21 cellular contexts compared by ENCODE assay signal in the genomic region with DNA sequence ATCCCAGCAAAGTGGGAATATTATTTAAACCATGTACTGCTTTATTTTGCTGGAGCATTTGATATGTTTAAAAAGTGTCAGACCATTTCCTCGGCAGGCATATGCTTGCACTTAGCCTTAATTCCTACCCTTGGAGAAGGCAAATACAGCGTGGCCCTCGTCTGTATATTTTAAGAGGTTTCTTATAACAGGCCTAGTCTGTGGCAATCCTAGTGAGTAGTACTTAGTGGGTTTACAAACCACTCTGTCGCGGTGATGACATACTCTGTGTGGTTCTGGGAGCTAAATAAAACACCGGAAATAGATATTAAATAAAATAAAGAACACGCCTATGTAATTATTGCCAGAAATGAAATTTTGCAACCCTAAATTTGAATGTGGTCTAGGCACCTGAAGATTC.
"Had no signal": no experiment of that assay in that cellular context is flagged by ENCODE, and none has a peak within 500 bp of the region (broad histone marks: within the 10 kb centered on the region; RNA-seq: fewer than 3 reads in every experiment).

No MANE protein-coding gene starts in this region.

- H3K4me1 ChIP-seq: testis had no signal

- H3K9me3 Mint-ChIP-seq: activated CD4-positive, alpha-beta T cell treated with anti-CD3 and anti-CD28 coated beads, Interleukin-2, amount 10 ng/mL, durations not matched to agents 24 days and 14 days; activated CD8-positive, alpha-beta T cell treated with anti-CD3 and anti-CD28 coated beads for 36 hours; activated naive CD8-positive, alpha-beta T cell treated with anti-CD3 and anti-CD28 coated beads for 36 hours; natural killer cell treated with Interleukin-12 subunit alpha and Interleukin-12 subunit beta and Interleukin-15 and Interleukin-18, amount 100 ng/mL, for 72 hours; type B pancreatic cell had no signal

- H3K4me1 Mint-ChIP-seq: activated CD4-positive, alpha-beta T cell treated with anti-CD3 and anti-CD28 coated beads, Interleukin-2, amount 10 ng/mL, durations not matched to agents 24 days and 14 days had no signal

- H3K4me3 Mint-ChIP-seq: activated CD4-positive, alpha-beta T cell treated with anti-CD3 and anti-CD28 coated beads, Interleukin-2, amount 10 ng/mL, durations not matched to agents 24 days and 14 days; activated CD8-positive, alpha-beta T cell treated with anti-CD3 and anti-CD28 coated beads for 36 hours; activated naive CD8-positive, alpha-beta T cell treated with anti-CD3 and anti-CD28 coated beads for 36 hours; activated T-helper 17 cell treated with anti-CD3 and anti-CD28 coated beads, Interleukin-2, amount 50 U/mL, for 72 hours; mesothelial cell of epicardium; natural killer cell treated with Interleukin-12 subunit alpha and Interleukin-12 subunit beta and Interleukin-15 and Interleukin-18, amount 100 ng/mL, for 72 hours; type B pancreatic cell had no signal

- H3K9me3 ChIP-seq: body of pancreas, neutrophil, right lobe of liver, testis had no signal

- H3K9ac ChIP-seq: parathyroid adenoma had no signal

- H3K36me3 Mint-ChIP-seq: activated naive CD8-positive, alpha-beta T cell treated with anti-CD3 and anti-CD28 coated beads for 36 hours; mesothelial cell of epicardium; natural killer cell treated with Interleukin-12 subunit alpha and Interleukin-12 subunit beta and Interleukin-15 and Interleukin-18, amount 100 ng/mL, for 72 hours; type B pancreatic cell had no signal

- H3K27ac ChIP-seq: body of pancreas, neutrophil, parathyroid adenoma, right lobe of liver, testis had no signal

- ATAC-seq: activated CD8-positive, alpha-beta T cell treated with anti-CD3 and anti-CD28 coated beads for 36 hours; activated T-helper 17 cell treated with anti-CD3 and anti-CD28 coated beads, Interleukin-2, amount 50 U/mL, for 72 hours; body of pancreas; natural killer cell treated with Interleukin-12 subunit alpha and Interleukin-12 subunit beta and Interleukin-15 and Interleukin-18, amount 100 ng/mL, for 72 hours; right lobe of liver had no signal

- H3K4me3 ChIP-seq: body of pancreas, right lobe of liver, smooth muscle cell, testis had no signal

- H3K27me3 ChIP-seq: body of pancreas, neutrophil, right lobe of liver, testis had no signal

- H3K27ac Mint-ChIP-seq: activated CD4-positive, alpha-beta T cell treated with anti-CD3 and anti-CD28 coated beads, Interleukin-2, amount 10 ng/mL, durations not matched to agents 24 days and 14 days; activated CD8-positive, alpha-beta T cell treated with anti-CD3 and anti-CD28 coated beads for 36 hours; activated naive CD8-positive, alpha-beta T cell treated with anti-CD3 and anti-CD28 coated beads for 36 hours; activated T-helper 17 cell treated with anti-CD3 and anti-CD28 coated beads, Interleukin-2, amount 50 U/mL, for 72 hours; mesothelial cell of epicardium; natural killer cell treated with Interleukin-12 subunit alpha and Interleukin-12 subunit beta and Interleukin-15 and Interleukin-18, amount 100 ng/mL, for 72 hours; type B pancreatic cell had no signal

- H3K36me3 ChIP-seq: neutrophil, right lobe of liver had no signal

- H2AFZ ChIP-seq: parathyroid adenoma had no signal

- DNase-seq: activated CD4-positive, alpha-beta T cell treated with anti-CD3 and anti-CD28 coated beads, Interleukin-2, amount 10 ng/mL, durations not matched to agents 24 days and 14 days; activated CD4-positive, CD25-positive, alpha-beta regulatory T cell; activated CD8-positive, alpha-beta T cell treated with anti-CD3 and anti-CD28 coated beads for 36 hours; activated naive CD4-positive, alpha-beta T cell; activated naive CD8-positive, alpha-beta T cell treated with anti-CD3 and anti-CD28 coated beads for 36 hours; activated T-cell treated with anti-CD3 and anti-CD28 coated beads, Interleukin-2, amount 50 U/mL, for 1 hour; amygdala; body of pancreas; central memory CD4-positive, alpha-beta T cell; right lobe of liver; stimulated activated CD4-positive, alpha-beta T cell treated with anti-CD3 and anti-CD28 coated beads, Interleukin-4, amount 100 ng/mL, for 1 hour; T-helper 1 cell; T-helper 9 cell; testis had no signal

- H3K4me2 ChIP-seq: smooth muscle cell had no signal
